31 cellular contexts compared by ENCODE assay signal in the genomic region with DNA sequence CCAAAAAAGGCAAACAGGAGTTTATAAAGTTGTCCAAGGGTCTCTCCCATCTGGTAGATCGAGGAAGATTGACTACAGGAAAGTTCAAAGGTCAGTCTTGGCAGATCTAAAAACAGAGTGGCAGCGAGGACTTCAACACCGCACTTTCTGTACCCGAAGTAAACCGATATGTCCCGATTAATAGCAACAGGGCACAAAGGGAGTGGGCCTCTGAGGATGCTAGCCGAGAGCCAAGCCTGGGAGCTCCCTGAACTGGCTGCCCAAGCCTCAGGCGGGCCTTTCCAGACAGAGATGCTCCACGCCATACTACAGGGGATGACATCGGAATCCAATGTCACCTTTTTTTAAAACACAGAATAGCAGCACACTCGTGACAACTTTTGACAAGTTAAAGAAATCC. TPM values are rescaled to one million over a fixed set of nuclear protein-coding genes. Genes with fewer than 3 reads are reported as not detected.
"Had no signal": no experiment of that assay in that cellular context is flagged by ENCODE, and none has a peak within 500 bp of the region (broad histone marks: within the 10 kb centered on the region; RNA-seq: fewer than 3 reads in every experiment).

No MANE protein-coding gene starts in this region.

- H3K36me3 Mint-ChIP-seq: mesothelial cell of epicardium; naive B cell; stimulated activated memory B cell treated with anti-CD40 and anti-IgM and Interleukin-4, amounts not matched to agents 10 μg/mL and 1 μg/mL and 100 μg/mL, for 72 hours; type B pancreatic cell had no signal

- H3K4me1 ChIP-seq: colonic mucosa, left lung, psoas muscle, testis had no signal

- H3K9me3 Mint-ChIP-seq: central memory CD8-positive, alpha-beta T cell; dendritic cell treated with granulocyte-macrophage colony-stimulating factor and Interleukin-4, amounts not matched to agents 40 ng/mL and 50 ng/mL, for 4 days; neural crest cell had no signal

- H3K4me3 ChIP-seq: colonic mucosa, esophagus squamous epithelium, left lung, mucosa of descending colon, psoas muscle, sigmoid colon, testis, tibial artery had no signal

- H3K9me3 ChIP-seq: colonic mucosa, esophagus squamous epithelium, left lung, mucosa of descending colon, psoas muscle, sigmoid colon, testis, tibial artery had no signal

- ATAC-seq: left lung; mucosa of descending colon; psoas muscle; right cardiac atrium; stimulated activated memory B cell treated with anti-CD40 and anti-IgM and Interleukin-4, amounts not matched to agents 10 μg/mL and 1 μg/mL and 100 μg/mL, for 72 hours; stimulated activated naive CD8-positive, alpha-beta T cell treated with anti-CD3 and anti-CD28 coated beads, Interleukin-15, Interleukin-2, amounts not matched to agents 100 U/mL and 50 U/mL, for 24 hours had no signal

- H3K4me3 Mint-ChIP-seq: central memory CD8-positive, alpha-beta T cell; dendritic cell treated with granulocyte-macrophage colony-stimulating factor and Interleukin-4, amounts not matched to agents 40 ng/mL and 50 ng/mL, for 4 days; mesothelial cell of epicardium; naive B cell; neural crest cell; stimulated activated memory B cell treated with anti-CD40 and anti-IgM and Interleukin-4, amounts not matched to agents 10 μg/mL and 1 μg/mL and 100 μg/mL, for 72 hours; type B pancreatic cell had no signal

- H3K27ac Mint-ChIP-seq: dendritic cell treated with granulocyte-macrophage colony-stimulating factor and Interleukin-4, amounts not matched to agents 40 ng/mL and 50 ng/mL, for 4 days; mesothelial cell of epicardium; naive B cell; stimulated activated memory B cell treated with anti-CD40 and anti-IgM and Interleukin-4, amounts not matched to agents 10 μg/mL and 1 μg/mL and 100 μg/mL, for 72 hours; type B pancreatic cell had no signal

- H3K36me3 ChIP-seq: colonic mucosa, esophagus squamous epithelium, left lung, sigmoid colon, tibial artery had no signal

- H3K27ac ChIP-seq: colonic mucosa, esophagus squamous epithelium, left lung, psoas muscle, sigmoid colon, testis, tibial artery had no signal

- H3K27me3 ChIP-seq: testis had no signal

- H3K4me1 Mint-ChIP-seq: naive B cell; neural crest cell; stimulated activated memory B cell treated with anti-CD40 and anti-IgM and Interleukin-4, amounts not matched to agents 10 μg/mL and 1 μg/mL and 100 μg/mL, for 72 hours had no signal

- DNase-seq: colonic mucosa; effector CD8-positive, alpha-beta T cell; erythroblast; esophagus squamous epithelium; foreskin melanocyte; head of caudate nucleus; kidney; left lung; mesenchymal stem cell; mucosa of descending colon; naive B cell; psoas muscle; right cardiac atrium; sigmoid colon; stimulated activated CD4-positive, alpha-beta T cell treated with anti-CD3 and anti-CD28 coated beads, Interleukin-4, amount 100 ng/mL, for 4 hours; stimulated activated naive CD8-positive, alpha-beta T cell treated with anti-CD3 and anti-CD28 coated beads, Interleukin-15, Interleukin-2, amounts not matched to agents 100 U/mL and 50 U/mL, for 24 hours; substantia nigra; testis; tibial artery had no signal

RNA-seq across cellular contexts. Expression of gene FGF4, which starts 2.5 kb away (rescaled TPM):
- total RNA-seq: chondrocyte, colonic mucosa, esophagus squamous epithelium, kidney, left lung, lower leg skin, lung microvascular endothelial cell, mesothelial cell of epicardium, mucosa of descending colon, neural crest cell, psoas muscle, renal cortical epithelial cell, right cardiac atrium, sigmoid colon, urinary bladder had no signal
- polyA plus RNA-seq: psoas muscle, right cardiac atrium, sigmoid colon, urinary bladder had no signal

RNA-seq across cellular contexts. Expression of gene FGF3, which starts 46.6 kb away (rescaled TPM):
- total RNA-seq: chondrocyte, colonic mucosa, esophagus squamous epithelium, kidney, left lung, lower leg skin, lung microvascular endothelial cell, mesothelial cell of epicardium, mucosa of descending colon, neural crest cell, psoas muscle, renal cortical epithelial cell, right cardiac atrium, sigmoid colon, skeletal muscle tissue, urinary bladder had no signal
- polyA plus RNA-seq: psoas muscle, right cardiac atrium, sigmoid colon, urinary bladder had no signal
